Comparison of ENCODE assay signal across 8 cellular contexts in the genomic region with DNA sequence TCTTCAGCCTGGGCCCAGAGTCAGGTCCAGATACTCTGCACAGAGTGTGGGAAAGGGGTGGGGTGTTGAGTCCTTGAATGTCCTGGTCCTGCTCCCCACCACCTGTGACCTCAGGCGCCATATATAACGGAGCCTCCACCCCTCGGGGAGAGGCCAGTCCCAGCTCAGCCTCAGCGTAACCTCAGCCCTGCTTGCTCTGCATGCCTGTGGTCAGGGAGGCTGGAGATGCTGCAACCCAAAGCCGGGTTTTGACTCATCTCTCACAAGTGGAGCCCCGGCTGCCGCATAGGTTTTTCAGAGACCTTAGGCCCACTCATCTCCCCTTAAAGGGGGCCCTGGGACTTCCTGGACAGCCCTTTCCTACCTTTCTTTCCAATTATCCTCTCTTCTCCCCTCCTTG. TPM values are rescaled to one million over a fixed set of nuclear protein-coding genes. Genes with fewer than 3 reads are reported as not detected.
DNase-seq lines count a peak whose midpoint lies in the region; ATAC-seq and TF ChIP-seq lines count a peak whose summit lies in the region.

No MANE protein-coding gene starts in this region.

- BruUV-seq in mammary epithelial cell (replicated peaks; lab: Mats Ljungman, UMichigan): no TSS peak

- no peaks in the 10 kb centered on the region for H3K9me2 ChIP-seq in SU-DHL-6 (replicated peaks; ENCODE audit: insufficient read depth, low read length)

- CTCF ChIA-PET in mammary epithelial cell (lab: Charles Lee; ENCODE audit: low non-redundant PET): no interaction called here

- no peaks in the 10 kb centered on the region for H3K9me3 Mint-ChIP-seq in nephron progenitor cell

- H2AFZ ChIP-seq in SU-DHL-6 (ENCODE audit: low read depth, low read length, severe bottlenecking): no peak overlapping the region
- H2AFZ ChIP-seq in mammary epithelial cell (ENCODE audit: low read depth, low read length): no peak overlapping the region
- H2AFZ ChIP-seq in smooth muscle cell (ENCODE audit: low read depth): no peak overlapping the region

- no peaks in the 10 kb centered on the region for H3K36me3 Mint-ChIP-seq in nephron progenitor cell (ENCODE audit: low read depth)

- peak overlapping the region; percentile 85 for H3K4me3 ChIP-seq in SU-DHL-6 (ENCODE audit: insufficient read depth, low read length, poor library complexity, severe bottlenecking)
- H3K4me3 ChIP-seq in mammary epithelial cell (replicated peaks in 1 of 3; ENCODE audit: insufficient read depth in 1 of 3, low read depth in 2 of 3, low read length in 3 of 3): no peak overlapping the region
- H3K4me3 ChIP-seq in smooth muscle cell: no peak overlapping the region

- H3K4me2 ChIP-seq in SU-DHL-6 (ENCODE audit: low read depth, low read length, poor library complexity, severe bottlenecking): peak overlapping the region; percentile 97
- no peak overlapping the region for H3K4me2 ChIP-seq in mammary epithelial cell (ENCODE audit: insufficient read depth, low read depth, low read length)
- peak overlapping the region; percentile 69 for H3K4me2 ChIP-seq in smooth muscle cell

- 2% methylated on average over 7 of the region's 7 CpGs for WGBS in mammary epithelial cell (ENCODE audit: low coverage, missing lambda C conversion rate)
- WGBS in smooth muscle cell (ENCODE audit: low lambda C conversion rate): 12% methylated on average over 7 of the region's 7 CpGs

- dilution Hi-C loops in mammary epithelial cell (cut with HindIII; ENCODE audit: low sequenced_read_pairs): no loop called here

- peak; percentile 71 for ATAC-seq in GM19035 (IDR thresholded peaks at IDR 0.05; ENCODE audit: unreplicated experiment)
- peak; percentile 61 for ATAC-seq in HG03108 (IDR thresholded peaks at IDR 0.05; ENCODE audit: unreplicated experiment)

- H4K20me1 ChIP-seq in SU-DHL-6 (ENCODE audit: low read depth, low read length) (no peaks in the 10 kb centered on the region), mammary epithelial cell (ENCODE audit: insufficient read depth, low read length) (no peaks in the 10 kb centered on the region), smooth muscle cell (ENCODE audit: low read depth) (no peaks in the 10 kb centered on the region)

- DNase-seq in A172 (ENCODE audit: low spot score): peak; percentile 70
- DNase-seq in mammary epithelial cell: peak; percentile 76
- no peak for DNase-seq in smooth muscle cell (lab: John Stamatoyannopoulos, UW; ENCODE audit: unreplicated experiment)
- no peak for DNase-seq in NCI-H2227 (lab: John Stamatoyannopoulos, UW; ENCODE audit: unreplicated experiment)
- DNase-seq in nephron progenitor cell: no peak

- peak overlapping the region; percentile 85 for H3K27ac ChIP-seq in SU-DHL-6 (ENCODE audit: low read depth, low read length)
- no peak overlapping the region for H3K27ac ChIP-seq in mammary epithelial cell (ENCODE audit: insufficient read depth, low read depth, low read length)
- H3K27ac ChIP-seq in smooth muscle cell (ENCODE audit: low read depth): peak overlapping the region; percentile 59

- peaks cover 54% of the 10 kb centered on the region for H3K79me2 ChIP-seq in SU-DHL-6 (ENCODE audit: insufficient read depth, low read length)
- H3K79me2 ChIP-seq in mammary epithelial cell (ENCODE audit: insufficient read depth, low read length): no peaks in the 10 kb centered on the region
- no peaks in the 10 kb centered on the region for H3K79me2 ChIP-seq in smooth muscle cell (ENCODE audit: low read depth)

- no peak overlapping the region for H3K27ac Mint-ChIP-seq in nephron progenitor cell

- no peaks in the 10 kb centered on the region for H3K36me3 ChIP-seq in SU-DHL-6 (ENCODE audit: low read length)
- H3K36me3 ChIP-seq in mammary epithelial cell (ENCODE audit: insufficient read depth, low read length): peaks cover 4% of the 10 kb centered on the region
- H3K36me3 ChIP-seq in smooth muscle cell (ENCODE audit: low read depth): no peaks in the 10 kb centered on the region

- TF ChIP-seq CTCF in SU-DHL-6 (IDR thresholded peaks at IDR 0.05; ENCODE audit: insufficient read depth, low read length, poor library complexity, severe bottlenecking): no peak
- TF ChIP-seq CTCF in mammary epithelial cell (conservative IDR thresholded peaks at IDR 0.05 in 1 of 2, IDR thresholded peaks at IDR 0.05 in 1 of 2; ENCODE audit: extremely low read depth in 1 of 2, insufficient read depth in 1 of 2, low read depth in 1 of 2, low read length in 2 of 2): no peak
- TF ChIP-seq CTCF in smooth muscle cell (IDR thresholded peaks at IDR 0.05; ENCODE audit: borderline replicate concordance, insufficient read depth, poor library complexity, severe bottlenecking): no peak
- TF ChIP-seq CTCF in nephron progenitor cell (IDR thresholded peaks at IDR 0.05): no peak

- H3K27me3 Mint-ChIP-seq in nephron progenitor cell (ENCODE audit: low read depth, poor library complexity): peaks cover 16% of the 10 kb centered on the region

- in situ Hi-C loops in mammary epithelial cell (cut with MboI; ENCODE audit: low sequenced_read_pairs in 2 of 2): no loop called here

- H3F3A ChIP-seq in SU-DHL-6 (ENCODE audit: insufficient read depth): peaks cover 51% of the 10 kb centered on the region
- H3F3A ChIP-seq in smooth muscle cell (ENCODE audit: low read depth): peaks cover 25% of the 10 kb centered on the region

- peaks cover 24% of the 10 kb centered on the region for H3K4me1 Mint-ChIP-seq in nephron progenitor cell

- no peaks in the 10 kb centered on the region for H3K9me3 ChIP-seq in SU-DHL-6 (ENCODE audit: insufficient read depth, low read length)
- H3K9me3 ChIP-seq in mammary epithelial cell (replicated peaks; ENCODE audit: insufficient read depth, low read length): no peaks in the 10 kb centered on the region
- no peaks in the 10 kb centered on the region for H3K9me3 ChIP-seq in smooth muscle cell (replicated peaks; ENCODE audit: low read depth)

- H3K27me3 ChIP-seq in SU-DHL-6 (ENCODE audit: low read length) (no peaks in the 10 kb centered on the region), mammary epithelial cell (ENCODE audit: insufficient read depth, low read length) (no peaks in the 10 kb centered on the region), smooth muscle cell (ENCODE audit: low read depth) (no peaks in the 10 kb centered on the region)

- no peak overlapping the region for H3K4me3 Mint-ChIP-seq in nephron progenitor cell

- H3K4me1 ChIP-seq in mammary epithelial cell (ENCODE audit: insufficient read depth, low read length): peaks cover 14% of the 10 kb centered on the region
- H3K4me1 ChIP-seq in smooth muscle cell (ENCODE audit: low read depth): no peaks in the 10 kb centered on the region

- peak overlapping the region; percentile 81 for H3K9ac ChIP-seq in SU-DHL-6 (ENCODE audit: low read length)
- no peak overlapping the region for H3K9ac ChIP-seq in mammary epithelial cell (ENCODE audit: insufficient read depth, low read length)
- H3K9ac ChIP-seq in smooth muscle cell (ENCODE audit: low read depth): no peak overlapping the region

- intact Hi-C loops in mammary epithelial cell (cut with micrococcal nuclease): no loop called here

RNA-seq across cellular contexts. Expression of gene ITGB7, which starts 1.3 kb away (rescaled TPM):
- total RNA-seq in A172 (2014; rRNA removed; shearing (Covaris generic)): 0.09 and 2.1 TPM in 2 replicates
- total RNA-seq in mammary epithelial cell (1 to 10 TPM; 1.8 to 3.5 TPM), smooth muscle cell (5.8 TPM in 1 of 2 replicates, not detected in the other)
- polyA plus RNA-seq in mammary epithelial cell (0.33 TPM), smooth muscle cell (1.5 TPM in 1 of 2 replicates, not detected in the other)
- polyA minus RNA-seq in mammary epithelial cell: 7.1 TPM

RNA-seq across cellular contexts. Expression of gene CSAD, which starts 25.0 kb away (rescaled TPM):
- 2.6 and 9.2 TPM in 2 replicates for total RNA-seq in A172 (2014; rRNA removed; shearing (Covaris generic))
- total RNA-seq in mammary epithelial cell: 10 to 100 TPM; 10.2 to 22.1 TPM
- polyA plus RNA-seq in mammary epithelial cell: 7.8 TPM
- polyA minus RNA-seq in mammary epithelial cell: 12.7 TPM
- 9.0 and 10.6 TPM in 2 replicates for total RNA-seq in smooth muscle cell
- polyA plus RNA-seq in smooth muscle cell: 4.8 and 11.8 TPM in 2 replicates

RNA-seq across cellular contexts. Expression of gene ZNF740, which starts 25.2 kb away (rescaled TPM):
- 3.0 and 15.2 TPM in 2 replicates for total RNA-seq in A172 (2014; rRNA removed; shearing (Covaris generic))
- 10 to 100 TPM; 10.0 to 30.9 TPM for total RNA-seq in mammary epithelial cell
- polyA plus RNA-seq in mammary epithelial cell: 5.9 TPM
- polyA minus RNA-seq in mammary epithelial cell: 33.1 TPM
- total RNA-seq in smooth muscle cell: 5.2 and 7.6 TPM in 2 replicates
- 1.0 and 3.1 TPM in 2 replicates for polyA plus RNA-seq in smooth muscle cell

RNA-seq across cellular contexts. Expression of gene RARG, which starts 26.3 kb away (rescaled TPM):
- 19.2 and 25.0 TPM in 2 replicates for total RNA-seq in A172 (2014; rRNA removed; shearing (Covaris generic))
- total RNA-seq in mammary epithelial cell (10 to 100 TPM; 33.5 to 79.0 TPM), smooth muscle cell (19.9 and 21.8 TPM in 2 replicates)
- polyA plus RNA-seq in mammary epithelial cell (36.3 TPM), smooth muscle cell (31.3 and 32.9 TPM in 2 replicates)
- 56.8 TPM for polyA minus RNA-seq in mammary epithelial cell

Comparison
In these comparisons a context has a peak if more than half of its experiments do, and no peak if none do; other contexts are left out.
1. DNase-seq: peak in A172 (single experiment) and mammary epithelial cell (single experiment); none in smooth muscle cell (single experiment), NCI-H2227 (single experiment) and nephron progenitor cell (single experiment).